ENCODE assay signal across 8 cellular contexts in the genomic region with DNA sequence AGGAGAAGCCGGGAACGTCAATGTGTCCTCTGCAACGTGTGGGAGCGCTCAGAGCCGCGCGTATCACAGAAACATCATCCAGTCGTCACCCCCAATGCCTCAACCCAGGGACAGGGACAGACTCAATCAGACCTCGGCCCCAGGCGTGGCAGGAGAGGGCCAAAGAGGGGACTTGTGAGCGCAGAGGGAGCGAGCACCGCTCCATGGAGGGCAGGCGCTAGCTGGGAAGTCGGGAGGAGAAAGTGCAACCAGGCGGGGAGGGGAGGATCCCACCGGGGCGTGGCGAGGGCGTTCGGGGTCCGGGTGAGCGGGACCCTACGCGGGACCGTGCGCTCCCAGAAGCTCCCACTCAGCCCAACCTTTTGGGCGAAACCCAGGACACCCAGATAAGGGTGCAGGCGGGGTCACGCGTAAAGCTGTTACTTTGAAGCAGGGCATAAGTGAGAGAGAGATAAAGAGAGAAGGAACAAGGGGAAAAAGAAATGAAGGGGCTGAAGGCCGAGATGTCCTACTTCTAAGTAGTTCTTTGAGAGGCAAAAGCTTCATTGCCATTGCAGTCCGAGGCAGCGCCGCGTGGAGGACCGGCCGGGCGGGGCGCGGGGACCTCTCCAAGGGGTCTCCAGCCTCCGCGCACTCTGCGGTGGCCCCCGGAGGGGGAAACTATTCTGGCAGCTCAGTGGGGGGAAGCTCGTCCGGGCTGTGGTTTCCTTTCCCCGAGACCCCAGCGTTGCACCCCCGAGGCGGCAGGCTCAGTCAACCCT. TPM values are rescaled to one million over a fixed set of nuclear protein-coding genes. Genes with fewer than 3 reads are reported as not detected.
DNase-seq lines count a peak whose midpoint lies in the region; TF ChIP-seq lines count a peak whose summit lies in the region.

No MANE protein-coding gene starts in this region.

- intact Hi-C loops in uterus (cut with DNase I; ENCODE audit: low total_unique reads), result no loop called here

- H3K4me1 Mint-ChIP-seq in activated T-cell treated with anti-CD3 and anti-CD28 coated beads, Interleukin-2, amount 50 U/mL, for 24 hours (ENCODE audit: low read depth), result peaks cover 25% of the 10 kb centered on the region
- peaks cover 23% of the 10 kb centered on the region for H3K4me1 Mint-ChIP-seq in nephron progenitor cell

- no peak for TF ChIP-seq CTCF in NB4 (IDR thresholded peaks at IDR 0.05; ENCODE audit: low read depth, low read length)
- TF ChIP-seq CTCF in fibroblast of villous mesenchyme (IDR thresholded peaks at IDR 0.05; ENCODE audit: insufficient read depth, low read depth, low read length), result no peak
- TF ChIP-seq CTCF in nephron progenitor cell (IDR thresholded peaks at IDR 0.05), result no peak
- no peak for TF ChIP-seq CTCF in uterus (IDR thresholded peaks at IDR 0.05)

- H3K9me3 Mint-ChIP-seq in activated T-cell treated with anti-CD3 and anti-CD28 coated beads, Interleukin-2, amount 50 U/mL, for 24 hours, result no peaks in the 10 kb centered on the region
- no peaks in the 10 kb centered on the region for H3K9me3 Mint-ChIP-seq in nephron progenitor cell

- H3K4me1 ChIP-seq in uterus, result no peaks in the 10 kb centered on the region

- peak overlapping the region; percentile 82 for H3K4me3 Mint-ChIP-seq in activated T-cell treated with anti-CD3 and anti-CD28 coated beads, Interleukin-2, amount 50 U/mL, for 24 hours
- peak overlapping the region; percentile 96 for H3K4me3 Mint-ChIP-seq in nephron progenitor cell

- H3K27ac ChIP-seq in uterus, result peak overlapping the region; percentile 85 to 95

- peaks cover 44% of the 10 kb centered on the region for H3K27me3 Mint-ChIP-seq in activated T-cell treated with anti-CD3 and anti-CD28 coated beads, Interleukin-2, amount 50 U/mL, for 24 hours
- H3K27me3 Mint-ChIP-seq in nephron progenitor cell (ENCODE audit: low read depth, poor library complexity), result peaks cover 30% of the 10 kb centered on the region

- H3K36me3 Mint-ChIP-seq in activated T-cell treated with anti-CD3 and anti-CD28 coated beads, Interleukin-2, amount 50 U/mL, for 24 hours (ENCODE audit: low read depth), result peaks cover 5% of the 10 kb centered on the region
- H3K36me3 Mint-ChIP-seq in nephron progenitor cell (ENCODE audit: low read depth), result no peaks in the 10 kb centered on the region

- TF ChIP-seq POLR2A in NB4 (IDR thresholded peaks at IDR 0.05; ENCODE audit: extremely low read depth, insufficient read length) (no peak), uterus (IDR thresholded peaks at IDR 0.05) (no peak)

- DNase-seq in DMS53 (lab: John Stamatoyannopoulos, UW), result peak; percentile 37
- DNase-seq in DMS53 treated with DMSO at 0.1 percent for 48 hours (lab: John Stamatoyannopoulos, UW; ENCODE audit: unreplicated experiment), result no peak
- DNase-seq in NB4 (ENCODE audit: low read depth), result peak; percentile 63
- DNase-seq in activated T-cell treated with anti-CD3 and anti-CD28 coated beads, Interleukin-2, amount 50 U/mL, for 24 hours, result peak; percentile 58
- DNase-seq in fibroblast of villous mesenchyme (ENCODE audit: low read depth), result peak; percentile 19
- peak; percentile 78 for DNase-seq in nephron progenitor cell
- DNase-seq in uterus, result peak; percentile 26 to 51
- no peak for DNase-seq in NOMO-1 (lab: John Stamatoyannopoulos, UW; ENCODE audit: unreplicated experiment in 2 of 2)

- no peaks in the 10 kb centered on the region for H3K27me3 ChIP-seq in uterus

- H3K27ac Mint-ChIP-seq in activated T-cell treated with anti-CD3 and anti-CD28 coated beads, Interleukin-2, amount 50 U/mL, for 24 hours, result peak overlapping the region; percentile 82
- peak overlapping the region; percentile 94 for H3K27ac Mint-ChIP-seq in nephron progenitor cell

- no peaks in the 10 kb centered on the region for H3K36me3 ChIP-seq in uterus

- H3K9me3 ChIP-seq in uterus, result no peaks in the 10 kb centered on the region

- H3K4me3 ChIP-seq in NB4 (ENCODE audit: low read depth, low read length) (peak overlapping the region; percentile 63), fibroblast of villous mesenchyme (ENCODE audit: low read depth, low read length) (peak overlapping the region; percentile 68), uterus (peak overlapping the region; percentile 63 to 66)

RNA-seq across cellular contexts. Expression of a gene that starts 0.9 kb away (rescaled TPM):
- 1.3 and 1.9 TPM in 2 replicates for total RNA-seq in fibroblast of villous mesenchyme
- 10 to 100 TPM in 2 of 4 donors, 1 to 10 TPM in 2; 2.6 to 21.2 (median 8.7) TPM for total RNA-seq in uterus

RNA-seq across cellular contexts. Expression of a gene that starts 29.7 kb away (rescaled TPM):
- total RNA-seq in fibroblast of villous mesenchyme, result 8.4 and 12.5 TPM in 2 replicates
- 10 to 100 TPM in 2 of 4 donors, 1 to 10 TPM in 2; 2.3 to 16.9 (median 10.7) TPM for total RNA-seq in uterus

Comparison
In these comparisons a context has a peak if more than half of its experiments do, and no peak if none do; other contexts are left out.
1. DNase-seq: peak in DMS53 (single experiment), NB4 (single experiment), activated T-cell treated with anti-CD3 and anti-CD28 coated beads, Interleukin-2, amount 50 U/mL, for 24 hours (single experiment), fibroblast of villous mesenchyme (single experiment), nephron progenitor cell (single experiment) and uterus (2 of 2); none in DMS53 treated with DMSO at 0.1 percent for 48 hours (single experiment) and NOMO-1 (0 of 2).
2. Peak in every context shown above with its lines, with median percentiles within 50 percentile points of each other: H3K4me3 ChIP-seq.